ENCODE assay signal across 21 cellular contexts in the genomic region with DNA sequence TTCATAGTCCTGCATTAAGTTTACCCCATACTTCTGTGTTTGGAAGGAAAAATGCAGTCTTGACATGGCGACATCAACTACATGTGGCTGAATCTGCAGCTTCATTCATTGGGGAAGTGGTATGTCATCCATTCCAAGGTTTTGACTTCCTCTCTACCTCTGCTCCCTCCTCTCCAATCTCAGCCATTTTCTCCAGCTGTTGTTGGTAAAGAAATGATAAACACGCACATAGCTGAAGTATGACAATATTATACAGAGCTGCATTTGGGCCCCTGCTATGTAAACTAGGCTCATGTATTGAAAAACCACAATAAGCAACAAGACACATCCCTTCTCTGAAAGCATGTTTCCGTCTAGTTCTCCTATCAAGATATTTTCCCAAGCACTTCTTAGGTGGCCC. TPM values are rescaled to one million over a fixed set of nuclear protein-coding genes. Genes with fewer than 3 reads are reported as not detected.
DNase-seq lines count a peak whose midpoint lies in the region; ATAC-seq and TF ChIP-seq lines count a peak whose summit lies in the region.
"Had no signal": no experiment of that assay in that cellular context is flagged by ENCODE, and none has a peak within 500 bp of the region (broad histone marks: within the 10 kb centered on the region; RNA-seq: fewer than 3 reads in every experiment).

No MANE protein-coding gene starts in this region.

- H3K27me3 ChIP-seq in gastroesophageal sphincter, result no peaks in the 10 kb centered on the region
- no peaks in the 10 kb centered on the region for H3K27me3 ChIP-seq in transverse colon
- H3K27me3 ChIP-seq: ascending aorta, BE2C, ovary had no signal

- intact Hi-C loops in transverse colon (cut with DNase I; ENCODE audit: low total_unique reads), result loop anchor here (5.0 kb wide), 1 partner anchor 669 kb away; no protein-coding TSS in a partner anchor

- H3K4me1 ChIP-seq in HEK293 (ENCODE audit: control insufficient read depth, insufficient read depth, low read length) (peaks cover 28% of the 10 kb centered on the region), gastroesophageal sphincter (peaks cover 0 to under 1% (median 0%) of the 10 kb centered on the region in 3 donors), transverse colon (peaks cover 7 to 78% (median 55%) of the 10 kb centered on the region in 4 donors)
- H3K4me1 ChIP-seq: BE2C had no signal

- H3K27ac ChIP-seq in HEK293 (ENCODE audit: extremely low read depth, low read depth, low read length), result peak overlapping the region; percentile 70; the same call in 1 of the 2 replicates
- H3K27ac ChIP-seq in VCaP, result peak overlapping the region; percentile 55
- H3K27ac ChIP-seq in gastroesophageal sphincter, result no peak overlapping the region
- H3K27ac ChIP-seq in transverse colon, result peak overlapping the region; percentile 62 to 82 (median 80)
- H3K27ac ChIP-seq: ovary had no signal

- H3K4me3 ChIP-seq in HEK293 (ENCODE audit: low read depth, low read length), result no peak overlapping the region
- H3K4me3 ChIP-seq in gastroesophageal sphincter, result no peak overlapping the region
- no peak overlapping the region for H3K4me3 ChIP-seq in transverse colon
- H3K4me3 ChIP-seq: ascending aorta, K562, ovary had no signal

- no peaks in the 10 kb centered on the region for H3K9me3 ChIP-seq in HEK293 (ENCODE audit: control insufficient read depth, insufficient read depth, low read depth, low read length)
- H3K9me3 ChIP-seq in gastroesophageal sphincter, result no peaks in the 10 kb centered on the region
- no peaks in the 10 kb centered on the region for H3K9me3 ChIP-seq in transverse colon
- H3K9me3 ChIP-seq: ascending aorta, BE2C, ovary had no signal

- TF ChIP-seq CTCF in HEK293 (tag by site-specific recombination; IDR thresholded peaks at IDR 0.05) (no peak), VCaP (conservative IDR thresholded peaks at IDR 0.05) (no peak), gastroesophageal sphincter (IDR thresholded peaks at IDR 0.05) (no peak), transverse colon (IDR thresholded peaks at IDR 0.05) (no peak)

- DNase-seq in transverse colon, result no peak
- DNase-seq in KG1 (lab: John Stamatoyannopoulos, UW), result no peak
- DNase-seq in NCI-H2171 treated with DMSO at 0.1 percent for 48 hours (lab: John Stamatoyannopoulos, UW), result no peak
- DNase-seq in NCI-H345 treated with DMSO at 0.1 percent for 48 hours (lab: John Stamatoyannopoulos, UW; ENCODE audit: unreplicated experiment), result no peak
- DNase-seq: activated CD4-positive, alpha-beta T cell treated with anti-CD3 and anti-CD28 coated beads for 1 hour; activated naive CD4-positive, alpha-beta T cell treated with anti-CD3 and anti-CD28 coated beads, Interleukin-2, amount 50 U/mL, for 16 hours; activated T-cell treated with anti-CD3 and anti-CD28 coated beads, Interleukin-2, amount 50 U/mL, for 48 hours; BE2C; hypothalamus; mammary epithelial cell; NCI-H1092 treated with DMSO at 0.1 percent for 48 hours; NCI-H510A; ovary; right cardiac atrium had no signal

- WGBS in gastroesophageal sphincter (ENCODE audit: low coverage in 1 of 2), 2 donors, result 58 to 85% methylated on average over 2 to 3 of the region's 3 CpGs
- WGBS in transverse colon (ENCODE audit: low coverage in 1 of 2), 2 donors, result 74 to 83% methylated on average over 2 to 3 of the region's 3 CpGs

- in situ Hi-C loops in transverse colon (cut with MboI; ENCODE audit: low pct_ligation_motif_present in 1 of 4, low pct_unique_long_range_greater_than_20kb in 1 of 4, low sequenced_read_pairs in 3 of 4), result no loop called here

- CTCF ChIA-PET in HEK293 (lab: Yijun Ruan, JAX), result interaction anchor here (0.6 to 2.3 kb wide), 3 partner anchors 8 to 225 kb away, joined by 3 to 10 read pairs (median 4); no protein-coding TSS in a partner anchor

- POLR2A ChIA-PET in HEK293 (lab: Yijun Ruan, JAX), result interaction anchor here (2.2 kb wide), 1 partner anchor 163 kb away, joined by 8 read pairs; no protein-coding TSS in a partner anchor

- TF ChIP-seq EP300 in gastroesophageal sphincter (IDR thresholded peaks at IDR 0.05), result no peak
- no peak for TF ChIP-seq EP300 in transverse colon (IDR thresholded peaks at IDR 0.05; ENCODE audit: low read depth)

- H3K36me3 ChIP-seq in HEK293 (ENCODE audit: control insufficient read depth in 2 of 2, insufficient read depth in 1 of 2, low read length in 2 of 2), result no peaks in the 10 kb centered on the region
- H3K36me3 ChIP-seq in gastroesophageal sphincter, result no peaks in the 10 kb centered on the region
- H3K36me3 ChIP-seq in transverse colon, result no peaks in the 10 kb centered on the region
- H3K36me3 ChIP-seq: ascending aorta, BE2C, ovary had no signal

- TF ChIP-seq POLR2A in gastroesophageal sphincter (IDR thresholded peaks at IDR 0.05) (no peak), transverse colon (IDR thresholded peaks at IDR 0.05) (no peak)

- ATAC-seq in gastroesophageal sphincter (peak; percentile 20), HG03097 (IDR thresholded peaks at IDR 0.05; ENCODE audit: low FRiP score, unreplicated experiment) (no peak)
- ATAC-seq: K562, right cardiac atrium, SK-N-SH treated with all-trans-retinoic acid at 6 μM for 48 hours had no signal

TF ChIP-seq in HEK293, 187 proteins besides CTCF, POLR2A, EP300 and RAD21:
- TF ChIP-seq KLF7 (tag by site-specific recombination; IDR thresholded peaks at IDR 0.05; ENCODE audit: borderline replicate concordance) (no peak), ZNF549 (tag by site-specific recombination; IDR thresholded peaks at IDR 0.05) (no peak), ZFP41 (tag by site-specific recombination; IDR thresholded peaks at IDR 0.05; ENCODE audit: borderline replicate concordance) (no peak), ZNF311 (tag by site-specific recombination; IDR thresholded peaks at IDR 0.05; ENCODE audit: borderline replicate concordance) (no peak), ZNF529 (tag by site-specific recombination; IDR thresholded peaks at IDR 0.05; ENCODE audit: insufficient replicate concordance) (no peak)

RNA-seq across cellular contexts. Expression of a gene that starts 39.2 kb away (rescaled TPM):
- total RNA-seq in gastroesophageal sphincter (10 to 100 TPM; 13.1 to 42.7 (median 26.7) TPM), transverse colon (10 to 100 TPM; 34.6 to 82.7 (median 72.3) TPM)

Comparison
In these comparisons a context has a peak if more than half of its experiments do, and no peak if none do; other contexts are left out.
1. H3K27ac ChIP-seq: peak in HEK293 (single experiment), VCaP (single experiment) and transverse colon (4 of 4); none in gastroesophageal sphincter (0 of 4).